ENCODE assay signal across 1 cellular context in genomic region chr17:49513616-49514373, GRCh38.
TF ChIP-seq lines count a peak whose summit lies in the region.

No MANE protein-coding gene starts in this region.

TF ChIP-seq in GM12891, 5 proteins besides CTCF, POLR2A, EP300 and RAD21:
- TF ChIP-seq POLR2AphosphoS5 (IDR thresholded peaks at IDR 0.05; ENCODE audit: low read depth, low read length) (no peak), PAX5 (IDR thresholded peaks at IDR 0.05; ENCODE audit: insufficient read depth, low read length, severe bottlenecking) (no peak), POU2F2 (IDR thresholded peaks at IDR 0.05; ENCODE audit: low read depth, low read length) (no peak), SPI1 (IDR thresholded peaks at IDR 0.05; ENCODE audit: low read depth, low read length) (no peak), TAF1 (IDR thresholded peaks at IDR 0.05; ENCODE audit: low read depth, low read length) (no peak)
